24 cellular contexts compared by ENCODE assay signal in the genomic region with DNA sequence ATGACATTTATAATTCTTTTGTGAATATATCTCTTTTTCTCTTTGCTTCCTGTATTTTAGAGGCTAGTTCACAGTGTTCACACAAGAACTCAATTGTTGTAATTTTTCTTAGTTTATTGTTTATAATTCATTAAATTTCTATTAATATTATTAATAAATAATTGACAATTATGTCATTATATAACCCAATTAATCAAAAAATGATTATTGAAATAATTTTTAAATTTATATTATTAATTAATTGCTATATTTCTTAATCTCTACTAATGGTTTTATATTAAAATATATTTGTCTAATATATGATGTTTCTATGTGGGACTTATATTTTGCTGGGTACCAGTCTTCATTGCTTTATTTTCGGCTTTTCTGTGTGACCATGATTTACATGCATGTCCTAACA.
"Had no signal": no experiment of that assay in that cellular context is flagged by ENCODE, and none has a peak within 500 bp of the region (broad histone marks: within the 10 kb centered on the region; RNA-seq: fewer than 3 reads in every experiment).

No MANE protein-coding gene starts in this region.

- H3K27me3 ChIP-seq: hepatocyte, left lung, neural progenitor cell, neutrophil, spleen, tibial nerve, uterus had no signal

- H3K4me3 ChIP-seq: hepatocyte, left lung, lung, neural progenitor cell, prostate gland, skin epidermis, spleen, tibial nerve, uterus had no signal

- H3K4me1 ChIP-seq: left lung, neural progenitor cell, prostate gland, spleen, tibial nerve, uterus had no signal

- H3K9me3 ChIP-seq: prostate gland, tibial nerve, uterus had no signal

- DNase-seq: islet precursor cell; left colon; left lung; mesendoderm; naive B cell; natural killer cell; nephron progenitor cell; occipital lobe; retina; right cardiac atrium; spleen; stimulated activated CD4-positive, alpha-beta T cell treated with anti-CD3 and anti-CD28 coated beads, Interleukin-4, amount 100 ng/mL, for 24 hours; stimulated activated naive CD4-positive, alpha-beta T cell; substantia nigra; uterus had no signal

- H3K9ac ChIP-seq: neural progenitor cell had no signal

- ATAC-seq: left colon; left lung; natural killer cell; right cardiac atrium; sciatic nerve; stimulated activated effector memory CD8-positive, alpha-beta T cell treated with anti-CD3 and anti-CD28 coated beads, Interleukin-12 subunit alpha, Interleukin-12 subunit beta, amount 100 ng/mL, for 72 hours had no signal

- H3K36me3 ChIP-seq: left lung, neural progenitor cell, neutrophil, prostate gland, spleen, tibial nerve, uterus had no signal

- H3K27ac ChIP-seq: hepatocyte, left lung, neural progenitor cell, neutrophil, prostate gland, skin epidermis, spleen, tibial nerve, uterus had no signal
